Comparison of ENCODE assay signal across 13 cellular contexts in genomic region chr6:4670295-4670694, GRCh38.
"Had no signal": no experiment of that assay in that cellular context is flagged by ENCODE, and none has a peak within 500 bp of the region (broad histone marks: within the 10 kb centered on the region; RNA-seq: fewer than 3 reads in every experiment).

No MANE protein-coding gene starts in this region.

- ATAC-seq: activated CD4-positive, CD25-positive, alpha-beta regulatory T cell treated with anti-CD3 and anti-CD28 coated beads, Interleukin-2, amount 50 U/mL, for 24 hours; left lung; right lobe of liver; stimulated activated effector memory CD8-positive, alpha-beta T cell treated with anti-CD3 and anti-CD28 coated beads, Interleukin-12 subunit alpha, Interleukin-12 subunit beta, amount 100 ng/mL, for 72 hours had no signal

- H3K4me1 ChIP-seq: adrenal gland, left lung, right lobe of liver had no signal

- H3K27ac ChIP-seq: adrenal gland, hepatocyte, left lung, right lobe of liver, stomach, thoracic aorta had no signal

- H3K4me3 ChIP-seq: adrenal gland, hepatocyte, left lung, right lobe of liver, smooth muscle cell, stomach, thoracic aorta had no signal

- H3K27me3 ChIP-seq: adrenal gland, hepatocyte, left lung, right lobe of liver, stomach had no signal

- H3K9me3 ChIP-seq: adrenal gland, left lung, right lobe of liver, stomach, thoracic aorta had no signal

- DNase-seq: activated gamma-delta T cell; adrenal gland; foreskin fibroblast; left lung; midbrain; right lobe of liver; stimulated activated CD4-positive, alpha-beta T cell treated with anti-CD3 and anti-CD28 coated beads, Interleukin-4, amount 100 ng/mL, for 24 hours; stomach had no signal

- H3K36me3 ChIP-seq: adrenal gland, left lung, right lobe of liver, stomach, thoracic aorta had no signal
